In the genomic region with DNA sequence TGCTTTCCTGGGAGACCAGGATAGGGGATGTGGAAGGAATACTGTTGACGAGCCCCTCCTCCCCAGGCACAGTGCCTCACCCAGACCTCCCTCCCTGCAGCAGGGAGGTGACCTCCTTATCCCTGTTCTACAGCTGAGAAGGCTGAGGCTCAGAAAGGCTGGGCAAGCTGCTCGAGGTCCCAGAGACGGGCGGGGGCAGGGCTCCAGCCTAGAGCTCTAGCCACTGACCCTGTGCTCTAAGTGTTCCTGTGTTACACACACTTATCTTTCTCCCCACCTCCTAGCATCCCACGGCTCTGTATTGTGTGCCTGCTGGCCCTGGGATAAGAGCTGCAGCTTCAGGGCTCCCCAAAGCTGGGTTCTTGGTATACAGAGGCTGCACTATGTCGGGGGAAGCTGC, we compare ENCODE assay signal across 1 cellular context.
TF ChIP-seq lines count a peak whose summit lies in the region.

No MANE protein-coding gene starts in this region.

TF ChIP-seq in H1, 55 proteins besides CTCF, POLR2A, EP300 and RAD21:
- no peak for TF ChIP-seq POLR2AphosphoS5 (IDR thresholded peaks at IDR 0.05; ENCODE audit: low read depth, low read length)
- no peak for TF ChIP-seq NANOG (IDR thresholded peaks at IDR 0.05; ENCODE audit: insufficient read depth, low read depth, low read length, poor library complexity, severe bottlenecking)
- no peak for TF ChIP-seq SUZ12 (IDR thresholded peaks at IDR 0.05; ENCODE audit: low read length)
- no peak for TF ChIP-seq CTBP2 (IDR thresholded peaks at IDR 0.05; ENCODE audit: borderline replicate concordance, insufficient read depth, insufficient read length, low read length)
- TF ChIP-seq, protein P1, sequence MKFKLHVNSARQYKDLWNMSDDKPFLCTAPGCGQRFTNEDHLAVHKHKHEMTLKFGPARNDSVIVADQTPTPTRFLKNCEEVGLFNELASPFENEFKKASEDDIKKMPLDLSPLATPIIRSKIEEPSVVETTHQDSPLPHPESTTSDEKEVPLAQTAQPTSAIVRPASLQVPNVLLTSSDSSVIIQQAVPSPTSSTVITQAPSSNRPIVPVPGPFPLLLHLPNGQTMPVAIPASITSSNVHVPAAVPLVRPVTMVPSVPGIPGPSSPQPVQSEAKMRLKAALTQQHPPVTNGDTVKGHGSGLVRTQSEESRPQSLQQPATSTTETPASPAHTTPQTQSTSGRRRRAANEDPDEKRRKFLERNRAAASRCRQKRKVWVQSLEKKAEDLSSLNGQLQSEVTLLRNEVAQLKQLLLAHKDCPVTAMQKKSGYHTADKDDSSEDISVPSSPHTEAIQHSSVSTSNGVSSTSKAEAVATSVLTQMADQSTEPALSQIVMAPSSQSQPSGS (IDR thresholded peaks at IDR 0.05; ENCODE audit: low read length), result no peak
- no peak for TF ChIP-seq SAP30 (IDR thresholded peaks at IDR 0.05; ENCODE audit: insufficient read depth, insufficient replicate concordance, low read length)
- TF ChIP-seq, protein P2, sequence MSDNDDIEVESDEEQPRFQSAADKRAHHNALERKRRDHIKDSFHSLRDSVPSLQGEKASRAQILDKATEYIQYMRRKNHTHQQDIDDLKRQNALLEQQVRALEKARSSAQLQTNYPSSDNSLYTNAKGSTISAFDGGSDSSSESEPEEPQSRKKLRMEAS (IDR thresholded peaks at IDR 0.05), result no peak
- no peak for TF ChIP-seq CHD2 (IDR thresholded peaks at IDR 0.05; ENCODE audit: low read length)
- no peak for TF ChIP-seq EZH2 (IDR thresholded peaks at IDR 0.05; ENCODE audit: low read depth, low read length, severe bottlenecking)
- no peak for TF ChIP-seq EGR1 (IDR thresholded peaks at IDR 0.05; ENCODE audit: borderline replicate concordance, low read depth, low read length)
